ENCODE assay signal across 19 cellular contexts in genomic region chr7:119964065-119964464, GRCh38.
"Had no signal": no experiment of that assay in that cellular context is flagged by ENCODE, and none has a peak within 500 bp of the region (broad histone marks: within the 10 kb centered on the region; RNA-seq: fewer than 3 reads in every experiment).

No MANE protein-coding gene starts in this region.

- DNase-seq: effector CD8-positive, alpha-beta T cell; heart left ventricle; hippocampal formation; left colon; left ventricle myocardium superior; naive thymus-derived CD8-positive, alpha-beta T cell; ovary; stimulated activated CD4-positive, alpha-beta T cell treated with anti-CD3 and anti-CD28 coated beads, Interleukin-1b, Interleukin-23, amount 100 ng/mL, for 48 hours; stimulated activated CD4-positive, alpha-beta T cell treated with anti-CD3 and anti-CD28 coated beads, Interleukin-4, amount 100 ng/mL, for 24 hours; stimulated activated naive B cell treated with anti-CD40 and anti-IgM and Interleukin-4, amounts not matched to agents 10 μg/mL and 1 μg/mL and 100 μg/mL, for 72 hours; stimulated activated naive CD8-positive, alpha-beta T cell treated with anti-CD3 and anti-CD28 coated beads, Interleukin-15, amount 100 ng/mL, for 72 hours; testis; upper lobe of right lung had no signal

- H3K4me1 ChIP-seq: heart left ventricle, right atrium auricular region, testis, tibial nerve, upper lobe of right lung, vagina had no signal

- ATAC-seq: heart left ventricle; left colon; left ventricle myocardium superior; naive thymus-derived CD8-positive, alpha-beta T cell; stimulated activated naive B cell treated with anti-CD40 and anti-IgM and Interleukin-4, amounts not matched to agents 10 μg/mL and 1 μg/mL and 100 μg/mL, for 72 hours; stimulated activated naive CD8-positive, alpha-beta T cell treated with anti-CD3 and anti-CD28 coated beads, Interleukin-15, amount 100 ng/mL, for 72 hours; upper lobe of right lung had no signal

- FAIRE-seq: frontal cortex had no signal

- H3K27ac Mint-ChIP-seq: naive thymus-derived CD8-positive, alpha-beta T cell; stimulated activated naive B cell treated with anti-CD40 and anti-IgM and Interleukin-4, amounts not matched to agents 10 μg/mL and 1 μg/mL and 100 μg/mL, for 72 hours; stimulated activated naive CD8-positive, alpha-beta T cell treated with anti-CD3 and anti-CD28 coated beads, Interleukin-15, amount 100 ng/mL, for 72 hours had no signal

- H3K4me1 Mint-ChIP-seq: naive thymus-derived CD8-positive, alpha-beta T cell; stimulated activated naive B cell treated with anti-CD40 and anti-IgM and Interleukin-4, amounts not matched to agents 10 μg/mL and 1 μg/mL and 100 μg/mL, for 72 hours; stimulated activated naive CD8-positive, alpha-beta T cell treated with anti-CD3 and anti-CD28 coated beads, Interleukin-15, amount 100 ng/mL, for 72 hours had no signal

- H3K36me3 ChIP-seq: heart left ventricle, ovary, right atrium auricular region, tibial nerve, upper lobe of right lung, vagina had no signal

- H3K27me3 Mint-ChIP-seq: naive thymus-derived CD8-positive, alpha-beta T cell; stimulated activated naive B cell treated with anti-CD40 and anti-IgM and Interleukin-4, amounts not matched to agents 10 μg/mL and 1 μg/mL and 100 μg/mL, for 72 hours; stimulated activated naive CD8-positive, alpha-beta T cell treated with anti-CD3 and anti-CD28 coated beads, Interleukin-15, amount 100 ng/mL, for 72 hours had no signal

- H3K27me3 ChIP-seq: heart left ventricle, ovary, right atrium auricular region, testis, tibial nerve, upper lobe of right lung, vagina had no signal

- H3K27ac ChIP-seq: coronary artery, heart left ventricle, ovary, right atrium auricular region, testis, tibial nerve, upper lobe of right lung, vagina had no signal

- H3K4me3 ChIP-seq: coronary artery, heart left ventricle, lung, ovary, right atrium auricular region, testis, tibial nerve, upper lobe of right lung, vagina had no signal

- H3K9me3 Mint-ChIP-seq: stimulated activated naive B cell treated with anti-CD40 and anti-IgM and Interleukin-4, amounts not matched to agents 10 μg/mL and 1 μg/mL and 100 μg/mL, for 72 hours; stimulated activated naive CD8-positive, alpha-beta T cell treated with anti-CD3 and anti-CD28 coated beads, Interleukin-15, amount 100 ng/mL, for 72 hours had no signal

- H3K9me3 ChIP-seq: heart left ventricle, ovary, right atrium auricular region, testis, tibial nerve, upper lobe of right lung, vagina had no signal

- H3K36me3 Mint-ChIP-seq: naive thymus-derived CD8-positive, alpha-beta T cell; stimulated activated naive B cell treated with anti-CD40 and anti-IgM and Interleukin-4, amounts not matched to agents 10 μg/mL and 1 μg/mL and 100 μg/mL, for 72 hours had no signal

- H3K4me3 Mint-ChIP-seq: naive thymus-derived CD8-positive, alpha-beta T cell; stimulated activated naive B cell treated with anti-CD40 and anti-IgM and Interleukin-4, amounts not matched to agents 10 μg/mL and 1 μg/mL and 100 μg/mL, for 72 hours; stimulated activated naive CD8-positive, alpha-beta T cell treated with anti-CD3 and anti-CD28 coated beads, Interleukin-15, amount 100 ng/mL, for 72 hours had no signal
